In the genomic region with DNA sequence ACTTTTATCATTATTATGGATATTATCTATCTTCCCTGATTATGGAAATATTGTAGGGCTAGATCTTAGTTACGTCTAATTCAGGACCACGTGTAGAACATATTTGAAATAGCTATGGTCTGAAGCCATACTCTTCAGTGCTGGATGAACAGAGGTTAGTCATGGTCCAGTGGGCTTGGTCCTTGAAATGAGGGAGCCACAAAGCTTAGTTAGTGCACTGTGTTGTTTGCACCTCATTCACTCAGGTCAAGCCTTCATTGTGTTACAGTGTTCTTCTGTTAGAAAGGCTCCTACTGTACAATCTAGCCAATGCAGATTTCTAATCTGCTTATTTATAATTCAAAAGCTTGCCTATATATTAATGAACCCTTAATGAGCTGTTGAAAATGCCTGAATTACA, we compare ENCODE assay signal across 1 cellular context.
TF ChIP-seq lines count a peak whose summit lies in the region.

No MANE protein-coding gene starts in this region.

TF ChIP-seq in IMR-90, 13 proteins besides CTCF, POLR2A, EP300 and RAD21:
- TF ChIP-seq FOS (IDR thresholded peaks at IDR 0.05; ENCODE audit: low read depth, low read length) = no peak
